11 cellular contexts compared by ENCODE assay signal in the genomic region with DNA sequence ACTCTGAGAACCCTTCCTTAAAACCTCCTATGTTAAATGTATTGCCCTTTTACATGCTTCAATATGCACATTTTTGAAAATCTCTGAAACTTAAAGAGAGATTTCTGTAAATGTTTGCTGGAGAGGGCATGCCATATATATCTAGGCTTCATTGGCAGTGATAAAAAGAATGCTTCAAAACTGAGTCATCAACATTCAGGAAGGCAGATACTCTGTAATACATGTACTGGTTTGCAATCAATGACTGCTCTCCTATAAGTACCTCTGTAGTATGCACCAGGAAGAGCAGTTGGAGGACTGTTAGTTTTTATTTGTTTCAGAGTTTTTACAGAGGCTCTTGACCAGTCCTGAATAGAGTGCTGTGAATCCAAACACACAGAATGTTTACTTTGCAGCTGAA.
A peak's percentile ranks its signal among the peaks of the same experiment; 100 is the strongest.
DNase-seq lines count a peak whose midpoint lies in the region; TF ChIP-seq lines count a peak whose summit lies in the region.
"Had no signal": no experiment of that assay in that cellular context is flagged by ENCODE, and none has a peak within 500 bp of the region (broad histone marks: within the 10 kb centered on the region; RNA-seq: fewer than 3 reads in every experiment).

No MANE protein-coding gene starts in this region.

- H3K27me3 ChIP-seq in effector memory CD4-positive, alpha-beta T cell (replicated peaks; ENCODE audit: control insufficient read depth, insufficient read depth, low read length, poor library complexity, severe bottlenecking) = no peaks in the 10 kb centered on the region
- H3K27me3 ChIP-seq: gastroesophageal sphincter had no signal

- no peaks in the 10 kb centered on the region for H3K36me3 ChIP-seq in effector memory CD4-positive, alpha-beta T cell (ENCODE audit: control insufficient read depth, insufficient read depth, low read length)
- H3K36me3 ChIP-seq: gastroesophageal sphincter had no signal

- H3K9me3 ChIP-seq in effector memory CD4-positive, alpha-beta T cell (ENCODE audit: control insufficient read depth, low read length) = no peaks in the 10 kb centered on the region
- H3K9me3 ChIP-seq: gastroesophageal sphincter had no signal

- TF ChIP-seq CTCF in RWPE1 (conservative IDR thresholded peaks at IDR 0.05; ENCODE audit: low read depth) (no peak), fibroblast of the aortic adventitia (IDR thresholded peaks at IDR 0.05; ENCODE audit: insufficient read depth, low read length) (no peak)

- no peaks in the 10 kb centered on the region for H3K4me1 ChIP-seq in effector memory CD4-positive, alpha-beta T cell (ENCODE audit: control insufficient read depth, insufficient read depth, low read length, poor library complexity, severe bottlenecking)
- H3K4me1 ChIP-seq: gastroesophageal sphincter had no signal

- POLR2A ChIA-PET in RWPE1 (lab: Yijun Ruan, JAX; ENCODE audit: low non-redundant PET) = no interaction called here

- no peak overlapping the region for H3K27ac ChIP-seq in RWPE1
- no peak overlapping the region for H3K27ac ChIP-seq in effector memory CD4-positive, alpha-beta T cell (ENCODE audit: insufficient read depth, low read length, poor library complexity, severe bottlenecking)
- H3K27ac ChIP-seq: gastroesophageal sphincter had no signal

- peak; percentile 56 for DNase-seq in NCI-H510A treated with DMSO at 0.1 percent for 48 hours (lab: John Stamatoyannopoulos, UW)
- no peak for DNase-seq in NCI-H510A (lab: John Stamatoyannopoulos, UW)
- DNase-seq in RWPE1 (ENCODE audit: low spot score) = peak; percentile 59
- DNase-seq in fibroblast of the aortic adventitia (ENCODE audit: low read depth) = peak; percentile 62
- peak; percentile 1 for DNase-seq in stromal cell of bone marrow (ENCODE audit: low read depth)
- no peak for DNase-seq in effector memory CD4-positive, alpha-beta T cell
- DNase-seq in NCI-H2171 treated with DMSO at 0.1 percent for 48 hours (lab: John Stamatoyannopoulos, UW) = no peak
- no peak for DNase-seq in DMS 273 treated with DMSO at 0.1 percent for 48 hours (lab: John Stamatoyannopoulos, UW)
- DNase-seq: activated naive CD4-positive, alpha-beta T cell; NCI-H2107 had no signal

- H3K4me3 ChIP-seq in fibroblast of the aortic adventitia (ENCODE audit: low read depth, low read length) = no peak overlapping the region
- no peak overlapping the region for H3K4me3 ChIP-seq in effector memory CD4-positive, alpha-beta T cell (ENCODE audit: insufficient read depth, low read depth, low read length, poor library complexity, severe bottlenecking)
- H3K4me3 ChIP-seq: gastroesophageal sphincter had no signal

- CTCF ChIA-PET in RWPE1 (lab: Yijun Ruan, JAX) = no interaction called here

Comparison
In these comparisons a context has a peak if more than half of its experiments do, and no peak if none do; other contexts are left out.
1. DNase-seq: peak in NCI-H510A treated with DMSO at 0.1 percent for 48 hours (single experiment), RWPE1 (single experiment), fibroblast of the aortic adventitia (single experiment) and stromal cell of bone marrow (single experiment); none in NCI-H510A (single experiment), effector memory CD4-positive, alpha-beta T cell (0 of 3), NCI-H2171 treated with DMSO at 0.1 percent for 48 hours (single experiment) and DMS 273 treated with DMSO at 0.1 percent for 48 hours (single experiment).